In the genomic region with DNA sequence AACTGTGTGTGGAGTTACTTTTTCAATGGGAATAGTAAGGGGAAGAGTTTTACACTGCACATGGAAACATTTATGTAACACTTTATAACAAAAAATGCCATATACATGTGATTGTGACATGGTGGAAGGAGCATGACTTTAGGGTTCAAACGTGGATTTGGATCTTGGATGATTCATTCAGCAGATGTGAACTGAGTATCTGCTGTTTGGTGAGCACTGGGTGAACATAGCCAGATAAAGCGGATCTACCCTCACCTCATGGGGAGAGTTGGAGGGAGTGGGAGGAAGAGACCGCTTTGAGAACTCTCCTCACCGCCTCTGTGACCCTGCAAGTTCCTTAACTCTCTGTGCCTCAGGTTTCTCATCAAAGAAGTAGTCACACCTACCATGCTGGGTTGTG, we compare ENCODE assay signal across 19 cellular contexts. TPM values are rescaled to one million over a fixed set of nuclear protein-coding genes. Genes with fewer than 3 reads are reported as not detected.
"Had no signal": no experiment of that assay in that cellular context is flagged by ENCODE, and none has a peak within 500 bp of the region (broad histone marks: within the 10 kb centered on the region; RNA-seq: fewer than 3 reads in every experiment).

No MANE protein-coding gene starts in this region.

- H3K27ac ChIP-seq: esophagus muscularis mucosa, skin epidermis, suprapubic skin, upper lobe of left lung had no signal

- H3K9me3 Mint-ChIP-seq: activated naive CD4-positive, alpha-beta T cell treated with anti-CD3 and anti-CD28 coated beads for 36 hours; activated T-helper 17 cell treated with anti-CD3 and anti-CD28 coated beads, Interleukin-2, amount 50 U/mL, for 72 hours; naive thymus-derived CD8-positive, alpha-beta T cell; stimulated activated naive CD8-positive, alpha-beta T cell treated with anti-CD3 and anti-CD28 coated beads, Interleukin-15, Interleukin-2, amounts not matched to agents 100 ng/mL and 50 ng/mL, for 24 hours; T-helper 2 cell treated with Interferon-gamma antibody and Interleukin-4, amounts not matched to agents 5 μg/mL and 100 μg/mL, for 36 hours had no signal

- H3K9me3 ChIP-seq: esophagus muscularis mucosa, mucosa of descending colon, right atrium auricular region, suprapubic skin, upper lobe of left lung had no signal

- H3K4me3 ChIP-seq: esophagus muscularis mucosa, mucosa of descending colon, right atrium auricular region, skin epidermis, suprapubic skin, upper lobe of left lung had no signal

- DNase-seq: activated naive CD4-positive, alpha-beta T cell treated with anti-CD3 and anti-CD28 coated beads for 36 hours; hippocampal formation; mammary epithelial cell; mucosa of descending colon; naive thymus-derived CD8-positive, alpha-beta T cell; occipital lobe; stimulated activated CD4-positive, alpha-beta T cell treated with anti-CD3 and anti-CD28 coated beads, Interleukin-4, amount 100 ng/mL, for 24 hours; SW 1271; upper lobe of left lung had no signal

- ATAC-seq: activated CD4-positive, CD25-positive, alpha-beta regulatory T cell treated with anti-CD3 and anti-CD28 coated beads, Interleukin-2, amount 50 U/mL, for 24 hours; activated T-helper 17 cell treated with anti-CD3 and anti-CD28 coated beads, Interleukin-2, amount 50 U/mL, for 72 hours; left lobe of liver; mucosa of descending colon; naive thymus-derived CD8-positive, alpha-beta T cell had no signal

- H3K27ac Mint-ChIP-seq: activated naive CD4-positive, alpha-beta T cell treated with anti-CD3 and anti-CD28 coated beads for 36 hours; activated T-helper 17 cell treated with anti-CD3 and anti-CD28 coated beads, Interleukin-2, amount 50 U/mL, for 72 hours; progenitor cell of endocrine pancreas; stimulated activated naive CD8-positive, alpha-beta T cell treated with anti-CD3 and anti-CD28 coated beads, Interleukin-15, Interleukin-2, amounts not matched to agents 100 ng/mL and 50 ng/mL, for 24 hours; T-helper 2 cell treated with Interferon-gamma antibody and Interleukin-4, amounts not matched to agents 5 μg/mL and 100 μg/mL, for 36 hours had no signal

- H3K4me3 Mint-ChIP-seq: activated naive CD4-positive, alpha-beta T cell treated with anti-CD3 and anti-CD28 coated beads for 36 hours; activated T-helper 17 cell treated with anti-CD3 and anti-CD28 coated beads, Interleukin-2, amount 50 U/mL, for 72 hours; stimulated activated naive CD8-positive, alpha-beta T cell treated with anti-CD3 and anti-CD28 coated beads, Interleukin-15, Interleukin-2, amounts not matched to agents 100 ng/mL and 50 ng/mL, for 24 hours; T-helper 2 cell treated with Interferon-gamma antibody and Interleukin-4, amounts not matched to agents 5 μg/mL and 100 μg/mL, for 36 hours had no signal

- H3K27me3 ChIP-seq: esophagus muscularis mucosa, right atrium auricular region, suprapubic skin, upper lobe of left lung had no signal

- H3K27me3 Mint-ChIP-seq: activated T-helper 17 cell treated with anti-CD3 and anti-CD28 coated beads, Interleukin-2, amount 50 U/mL, for 72 hours; naive thymus-derived CD8-positive, alpha-beta T cell; progenitor cell of endocrine pancreas; stimulated activated naive CD8-positive, alpha-beta T cell treated with anti-CD3 and anti-CD28 coated beads, Interleukin-15, Interleukin-2, amounts not matched to agents 100 ng/mL and 50 ng/mL, for 24 hours had no signal

RNA-seq across cellular contexts. Expression of a gene that starts 24.9 kb away (rescaled TPM):
- total RNA-seq: naive thymus-derived CD8-positive, alpha-beta T cell had no signal
